ENCODE assay signal across 8 cellular contexts in the genomic region with DNA sequence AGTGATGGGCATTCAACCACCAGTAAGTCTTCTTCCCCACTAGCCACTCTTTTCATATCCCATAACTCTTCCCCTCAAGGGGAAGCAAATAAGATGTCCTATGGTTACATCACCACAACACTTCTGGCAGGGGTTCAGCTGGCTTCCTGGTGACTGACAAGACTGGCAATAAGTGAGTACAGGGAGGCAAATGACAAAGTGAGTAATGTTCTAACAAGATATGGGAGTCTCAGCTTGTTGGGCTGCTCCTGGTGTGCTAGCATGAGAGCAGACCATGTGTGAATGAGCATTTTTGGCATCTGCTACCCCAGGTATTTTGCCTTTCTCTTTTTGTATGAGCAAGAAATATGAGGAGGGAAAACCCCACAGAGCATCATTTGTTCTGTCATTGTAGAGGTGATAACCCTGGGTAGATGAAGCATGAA. TPM values are rescaled to one million over a fixed set of nuclear protein-coding genes. Genes with fewer than 3 reads are reported as not detected.
DNase-seq lines count a peak whose midpoint lies in the region; ATAC-seq and TF ChIP-seq lines count a peak whose summit lies in the region.

No MANE protein-coding gene starts in this region.

- H3K27ac ChIP-seq in epithelial cell of prostate = peak overlapping the region; percentile 39

- no peak overlapping the region for H3K27ac Mint-ChIP-seq in activated B cell treated with CpG ODN at 0.5 μM for 24 hours

- no peak overlapping the region for H3K4me3 Mint-ChIP-seq in activated B cell treated with CpG ODN at 0.5 μM for 24 hours

- no peaks in the 10 kb centered on the region for H3K36me3 Mint-ChIP-seq in activated B cell treated with CpG ODN at 0.5 μM for 24 hours (ENCODE audit: low read depth)

- TF ChIP-seq CTCF in Loucy (conservative IDR thresholded peaks at IDR 0.05; ENCODE audit: low read length) (no peak), activated B cell treated with CpG ODN at 0.5 μM for 24 hours (IDR thresholded peaks at IDR 0.05) (no peak)

- no peaks in the 10 kb centered on the region for H3K9me3 ChIP-seq in Loucy (ENCODE audit: insufficient read depth, low read depth, low read length)

- no peaks in the 10 kb centered on the region for H3K36me3 ChIP-seq in Loucy (ENCODE audit: insufficient read depth, low read length)

- no peak overlapping the region for H3K4me3 ChIP-seq in Loucy (ENCODE audit: low read length, poor library complexity, severe bottlenecking)

- H3K27me3 Mint-ChIP-seq in activated B cell treated with CpG ODN at 0.5 μM for 24 hours = no peaks in the 10 kb centered on the region

- peaks cover 10% of the 10 kb centered on the region for H3K4me1 Mint-ChIP-seq in activated B cell treated with CpG ODN at 0.5 μM for 24 hours

- H3K4me1 ChIP-seq in Loucy (ENCODE audit: insufficient read depth, low read length, poor library complexity, severe bottlenecking) = peaks cover 14% of the 10 kb centered on the region

- POLR2A ChIA-PET in activated B cell treated with CpG ODN at 0.5 μM for 24 hours (lab: Charles Lee) = no interaction called here

- no peaks in the 10 kb centered on the region for H4K20me1 ChIP-seq in Loucy (ENCODE audit: insufficient read depth, low read length, poor library complexity, severe bottlenecking)

- peak; percentile 5 for DNase-seq in COLO668 (lab: John Stamatoyannopoulos, UW; ENCODE audit: unreplicated experiment)
- DNase-seq in activated B cell treated with CpG ODN at 0.5 μM for 24 hours = no peak
- peak; percentile 52 for DNase-seq in epithelial cell of prostate (ENCODE audit: low read depth, low spot score)
- no peak for DNase-seq in SW 1271 (lab: John Stamatoyannopoulos, UW)

- no peak overlapping the region for H3K9ac ChIP-seq in Loucy (ENCODE audit: low read depth, low read length, poor library complexity, severe bottlenecking)

- H2AFZ ChIP-seq in Loucy (ENCODE audit: low read length) = no peak overlapping the region

- H3K27me3 ChIP-seq in Loucy (ENCODE audit: insufficient read depth, low read length, poor library complexity, severe bottlenecking) = no peaks in the 10 kb centered on the region

- CTCF ChIA-PET in activated B cell treated with CpG ODN at 0.5 μM for 24 hours (lab: Charles Lee) = interaction anchor here (0.6 to 1.3 kb wide), 2 partner anchors 13 to 104 kb away, joined by 4 to 5 read pairs; no protein-coding TSS in a partner anchor

- peak; percentile 21 for ATAC-seq in activated B cell treated with CpG ODN at 0.5 μM for 24 hours (ENCODE audit: low read depth)
- no peak for ATAC-seq in GM19452 (IDR thresholded peaks at IDR 0.05; ENCODE audit: unreplicated experiment)
- no peak for ATAC-seq in GM19035 (IDR thresholded peaks at IDR 0.05; ENCODE audit: unreplicated experiment)
- ATAC-seq in HG02642 (IDR thresholded peaks at IDR 0.05; ENCODE audit: poor library complexity, unreplicated experiment) = no peak

- peak overlapping the region; percentile 27 for H3K4me2 ChIP-seq in Loucy (ENCODE audit: low read depth, low read length, poor library complexity, severe bottlenecking)

- H3K9me3 Mint-ChIP-seq in activated B cell treated with CpG ODN at 0.5 μM for 24 hours = no peaks in the 10 kb centered on the region

- H3K79me2 ChIP-seq in Loucy (ENCODE audit: insufficient read depth, low read length) = no peaks in the 10 kb centered on the region

- H3F3A ChIP-seq in Loucy (ENCODE audit: low read depth) = no peaks in the 10 kb centered on the region

- no peaks in the 10 kb centered on the region for H3K9me2 ChIP-seq in Loucy (replicated peaks; ENCODE audit: low read depth, low read length)

- intact Hi-C loops in activated B cell treated with CpG ODN at 0.5 μM for 24 hours (cut with micrococcal nuclease) = no loop called here

RNA-seq across cellular contexts. Expression of gene TMIGD1, which starts 9.9 kb away (rescaled TPM):
- not detected in 2 replicates for total RNA-seq in activated B cell treated with CpG ODN at 0.5 μM for 24 hours

RNA-seq across cellular contexts. Expression of gene BLMH, which starts 32.2 kb away (rescaled TPM):
- 38.0 and 40.3 TPM in 2 replicates for total RNA-seq in activated B cell treated with CpG ODN at 0.5 μM for 24 hours

RNA-seq across cellular contexts. Expression of gene CPD, which starts 54.8 kb away (rescaled TPM):
- 8.2 and 8.6 TPM in 2 replicates for total RNA-seq in activated B cell treated with CpG ODN at 0.5 μM for 24 hours

Comparison
In these comparisons a context has a peak if more than half of its experiments do, and no peak if none do; other contexts are left out.
1. DNase-seq: peak in COLO668 (single experiment) and epithelial cell of prostate (single experiment); none in activated B cell treated with CpG ODN at 0.5 μM for 24 hours (single experiment) and SW 1271 (0 of 2).